In the genomic region with DNA sequence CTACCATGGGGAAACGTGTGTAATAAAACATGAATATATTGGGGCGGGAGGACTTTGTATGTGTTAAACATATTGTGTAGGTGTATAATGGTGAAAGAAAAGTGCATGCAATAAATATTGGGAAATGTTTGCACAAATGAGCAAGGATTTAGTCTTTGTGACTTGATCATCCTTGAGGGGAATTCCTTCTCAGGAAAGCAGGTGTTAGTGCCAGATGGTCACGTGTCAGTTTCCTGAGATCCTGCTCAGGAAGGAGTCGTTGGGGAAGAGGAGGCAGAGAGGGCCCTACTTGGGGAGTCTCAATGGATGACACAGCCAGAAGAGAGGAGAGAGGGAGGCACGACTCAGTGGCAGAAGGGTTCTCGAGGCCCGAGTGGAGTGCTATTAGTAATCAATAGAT, we compare ENCODE assay signal across 27 cellular contexts. TPM values are rescaled to one million over a fixed set of nuclear protein-coding genes. Genes with fewer than 3 reads are reported as not detected.
DNase-seq lines count a peak whose midpoint lies in the region; ATAC-seq, FAIRE-seq and TF ChIP-seq lines count a peak whose summit lies in the region.
"Had no signal": no experiment of that assay in that cellular context is flagged by ENCODE, and none has a peak within 500 bp of the region (broad histone marks: within the 10 kb centered on the region; RNA-seq: fewer than 3 reads in every experiment).

No MANE protein-coding gene starts in this region.

- no peak for TF ChIP-seq CTCF in keratinocyte (optimal IDR thresholded peaks at IDR 0.05 in 1 of 3, IDR thresholded peaks at IDR 0.05 in 1 of 3, conservative IDR thresholded peaks at IDR 0.05 in 1 of 3; ENCODE audit: extremely low read depth in 1 of 3, insufficient read depth in 2 of 3, low read length in 3 of 3)

- peak overlapping the region; percentile 19 for H3K4me2 ChIP-seq in keratinocyte (ENCODE audit: control insufficient read depth, extremely low read depth, insufficient read depth, low read depth, low read length)

- no peak for FAIRE-seq in keratinocyte (lab: Jason Lieb, UNC)
- FAIRE-seq: pancreas had no signal

- H3K9me3 ChIP-seq in keratinocyte (ENCODE audit: control insufficient read depth, low read depth, low read length) = no peaks in the 10 kb centered on the region
- H3K9me3 ChIP-seq: colonic mucosa, pancreas, spleen, upper lobe of right lung had no signal

- DNase-seq in G401 (ENCODE audit: low spot score) (peak; percentile 32), NCI-H2171 treated with DMSO at 0.1 percent for 48 hours (lab: John Stamatoyannopoulos, UW) (peak; percentile 61), T47D (ENCODE audit: low read depth in 1 of 2, low spot score in 1 of 2) (peak; percentile 61 to 67), keratinocyte (ENCODE audit: low read depth, low spot score) (no peak), NCI-H187 (lab: John Stamatoyannopoulos, UW) (no peak)
- DNase-seq: activated CD4-positive, alpha-beta T cell treated with anti-CD3 and anti-CD28 coated beads for 36 hours; activated naive CD4-positive, alpha-beta T cell treated with Interleukin-2 at 50 U/mL for 16 hours; activated T-cell treated with anti-CD3 and anti-CD28 coated beads, Interleukin-2, amount 50 U/mL, for 48 hours; amygdala; colonic mucosa; effector CD8-positive, alpha-beta T cell; foreskin melanocyte; GOT3; left cardiac atrium; NCI-H146; NCI-H748 treated with DMSO at 0.1 percent for 48 hours; pancreas; RPMI8226; spleen; stimulated activated CD4-positive, alpha-beta T cell treated with anti-CD3 and anti-CD28 coated beads, Interleukin-2, amount 100 ng/mL, for 48 hours; T-helper 2 cell; upper lobe of right lung had no signal

- dilution Hi-C loops in keratinocyte (cut with MboI; ENCODE audit: extremely low pct_ligation_motif_present, low sequenced_read_pairs) = no loop called here

- no peak overlapping the region for H3K9ac ChIP-seq in keratinocyte (ENCODE audit: control insufficient read depth, extremely low read depth, insufficient read depth, low read length)

- H4K20me1 ChIP-seq in keratinocyte (ENCODE audit: control insufficient read depth, extremely low read depth, insufficient read depth, low read length) = no peaks in the 10 kb centered on the region

- in situ Hi-C loops in G401 (cut with HindIII; ENCODE audit: low sequenced_read_pairs) (no loop called here), T47D (cut with HindIII; ENCODE audit: low pct_unique_long_range_greater_than_20kb, low sequenced_read_pairs) (no loop called here)

- H3K4me1 ChIP-seq in keratinocyte (ENCODE audit: control insufficient read depth, extremely low read depth, insufficient read depth, low read length) = peaks cover 11% of the 10 kb centered on the region
- H3K4me1 ChIP-seq: colonic mucosa, pancreas, upper lobe of right lung had no signal

- H3K9me1 ChIP-seq in keratinocyte (ENCODE audit: control insufficient read depth, extremely low read depth, insufficient read depth, low read length) = peaks cover 3% of the 10 kb centered on the region

- H3K27me3 ChIP-seq in keratinocyte (ENCODE audit: control insufficient read depth, extremely low read depth, insufficient read depth, low read length) = no peaks in the 10 kb centered on the region
- H3K27me3 ChIP-seq: colonic mucosa, pancreas, spleen, upper lobe of right lung had no signal

- ATAC-seq in HG03469 (IDR thresholded peaks at IDR 0.05; ENCODE audit: unreplicated experiment) (no peak), HG02798 (IDR thresholded peaks at IDR 0.05; ENCODE audit: poor library complexity, unreplicated experiment) (no peak)
- ATAC-seq: activated CD4-positive, alpha-beta T cell treated with anti-CD3 and anti-CD28 coated beads for 36 hours; left cardiac atrium; pancreas; right cardiac atrium; upper lobe of right lung had no signal

- H3K4me3 ChIP-seq in keratinocyte (ENCODE audit: control insufficient read depth in 2 of 3, extremely low read depth in 1 of 3, insufficient read depth in 2 of 3, low read depth in 1 of 3, low read length in 3 of 3) = no peak overlapping the region
- H3K4me3 ChIP-seq: colonic mucosa, pancreas, SK-N-MC, spleen, upper lobe of right lung had no signal

- H2AFZ ChIP-seq in keratinocyte (ENCODE audit: control insufficient read depth, low read length) = no peak overlapping the region

- H3K36me3 ChIP-seq in keratinocyte (ENCODE audit: control insufficient read depth in 2 of 2, extremely low read depth in 1 of 2, insufficient read depth in 2 of 2, low read length in 2 of 2) = peaks cover 0 to 2% of the 10 kb centered on the region in 2 experiments
- H3K36me3 ChIP-seq: colonic mucosa, pancreas, upper lobe of right lung had no signal

- H3K79me2 ChIP-seq in keratinocyte (ENCODE audit: control insufficient read depth, insufficient read depth, low read length) = no peaks in the 10 kb centered on the region

- H3K27ac ChIP-seq in keratinocyte (ENCODE audit: control insufficient read depth, insufficient read depth, low read length) = no peak overlapping the region
- H3K27ac ChIP-seq: C4-2B, colonic mucosa, pancreas, SK-N-MC, spleen, upper lobe of right lung had no signal

RNA-seq across cellular contexts. Expression of a gene that starts 53.2 kb away (rescaled TPM):
- 48.1 and 75.0 TPM in 2 replicates for total RNA-seq in G401 (2014; rRNA removed; shearing (Covaris generic))
- 16.7 to 25.0 TPM (median 22.3 TPM) in 3 replicates for polyA plus RNA-seq in keratinocyte
- 46.5 TPM for polyA plus RNA-seq in keratinocyte (2011; ENCODE audit: low read depth)
- 20.0 and 20.1 TPM in 2 replicates for polyA plus RNA-seq in keratinocyte (2011; cell fraction: cytosol; rRNA removed)
- polyA plus RNA-seq in keratinocyte (2011; cell fraction: nucleus; rRNA removed) = 28.1 and 29.8 TPM in 2 replicates
- polyA plus RNA-seq in keratinocyte (2012; ENCODE audit: low replicate concordance) = 8.6 and 20.8 TPM in 2 replicates
- polyA minus RNA-seq in keratinocyte = 40.1 to 47.9 TPM (median 44.0 TPM) in 3 replicates
- 18.0 TPM for polyA minus RNA-seq in keratinocyte (2011; cell fraction: cytosol; rRNA and poly(A)+ RNA removed)
- 25.6 and 50.9 TPM in 2 replicates for polyA minus RNA-seq in keratinocyte (2011; cell fraction: nucleus; rRNA and poly(A)+ RNA removed)

Comparison
In these comparisons a context has a peak if more than half of its experiments do, and no peak if none do; other contexts are left out.
1. DNase-seq: peak in G401 (single experiment), NCI-H2171 treated with DMSO at 0.1 percent for 48 hours (single experiment) and T47D (2 of 2); none in keratinocyte (single experiment) and NCI-H187 (0 of 2).